Comparison of ENCODE assay signal across 14 cellular contexts in genomic region chr9:136854842-136855460, GRCh38. TPM values are rescaled to one million over a fixed set of nuclear protein-coding genes. Genes with fewer than 3 reads are reported as not detected.
DNase-seq lines count a peak whose midpoint lies in the region; ATAC-seq, FAIRE-seq and TF ChIP-seq lines count a peak whose summit lies in the region.
"Had no signal": no experiment of that assay in that cellular context is flagged by ENCODE, and none has a peak within 500 bp of the region (broad histone marks: within the 10 kb centered on the region; RNA-seq: fewer than 3 reads in every experiment).

No MANE protein-coding gene starts in this region.

- no peak overlapping the region for H3K4me3 Mint-ChIP-seq in WTC11
- no peak overlapping the region for H3K4me3 Mint-ChIP-seq in stimulated activated naive B cell treated with anti-CD40 and anti-IgM and Interleukin-4, amounts not matched to agents 10 μg/mL and 1 μg/mL and 100 μg/mL, for 72 hours
- H3K4me3 Mint-ChIP-seq: H9 had no signal

- no peaks in the 10 kb centered on the region for H3K9me3 ChIP-seq in left ventricle myocardium inferior (replicated peaks)
- H3K9me3 ChIP-seq in HepG2 (ENCODE audit: low read length): no peaks in the 10 kb centered on the region
- H3K9me3 ChIP-seq: SJCRH30 had no signal

- CTCF ChIA-PET in WTC11 (lab: Charles Lee) (interaction anchor here (1.4 to 3.0 kb wide), 3 partner anchors 11 to 174 kb away, joined by 5 to 13 read pairs (median 6); partner anchors contain the start of gene AJM1), HepG2 (lab: Yijun Ruan, JAX; ENCODE audit: low intra/inter-chr PET ratio, low total read pairs) (no interaction called here)

- peaks cover 9% of the 10 kb centered on the region for H3K79me2 ChIP-seq in HepG2 (ENCODE audit: insufficient read depth, low read length)

- no peak for TF ChIP-seq CTCF in left ventricle myocardium inferior (IDR thresholded peaks at IDR 0.05; ENCODE audit: borderline replicate concordance)
- TF ChIP-seq CTCF in WTC11 (IDR thresholded peaks at IDR 0.05): no peak
- TF ChIP-seq CTCF in HepG2 (CRISPR knock-in tag; IDR thresholded peaks at IDR 0.05): no peak

- DNase-seq in left ventricle myocardium inferior (peak; percentile 13), Right ventricle myocardium inferior (ENCODE audit: missing footprints) (no peak), WTC11 (ENCODE audit: low spot score) (peak; percentile 8), HepG2 (ENCODE audit: low spot score) (no peak), NCI-H345 (lab: John Stamatoyannopoulos, UW) (no peak)
- DNase-seq in stimulated activated naive B cell treated with anti-CD40 and anti-IgM and Interleukin-4, amounts not matched to agents 10 μg/mL and 1 μg/mL and 100 μg/mL, for 72 hours: no peak
- DNase-seq in stimulated activated CD4-positive, alpha-beta T cell treated with anti-CD3 and anti-CD28 coated beads, Interleukin-15, amount 100 ng/mL, for 24 hours: no peak
- DNase-seq: C1 segment of cervical spinal cord, H9, IMR-90, NCI-H1930, NCI-H524, SJCRH30 had no signal

- H3K4me3 ChIP-seq in left ventricle myocardium inferior (no peak overlapping the region), HepG2 (replicated peaks in 1 of 3; ENCODE audit: insufficient read depth in 1 of 3, low read depth in 2 of 3, low read length in 3 of 3) (no peak overlapping the region)
- H3K4me3 ChIP-seq: SJCRH30 had no signal

- no peak for ATAC-seq in Right ventricle myocardium inferior
- no peak for ATAC-seq in WTC11
- ATAC-seq in HepG2: no peak
- no peak for ATAC-seq in stimulated activated naive B cell treated with anti-CD40 and anti-IgM and Interleukin-4, amounts not matched to agents 10 μg/mL and 1 μg/mL and 100 μg/mL, for 72 hours (replicated peaks)
- no peak for ATAC-seq in GM18867 (IDR thresholded peaks at IDR 0.05; ENCODE audit: unreplicated experiment)

- 100% methylated on average over 1 of the region's 23 CpGs for WGBS in HepG2 (ENCODE audit: low lambda C conversion rate)

- POLR2A ChIA-PET in WTC11 (lab: Charles Lee): no interaction called here
- POLR2A ChIA-PET in HepG2 (lab: Yijun Ruan, JAX): interaction anchor here (1.3 to 1.8 kb wide), 2 partner anchors 27 to 93 kb away, joined by 3 to 5 read pairs; no protein-coding TSS in a partner anchor

- no peak for TF ChIP-seq RAD21 in HepG2 (CRISPR knock-in tag; IDR thresholded peaks at IDR 0.05)

- H4K20me1 ChIP-seq in HepG2 (ENCODE audit: insufficient read depth, low read length): peaks cover 5% of the 10 kb centered on the region; the same call in 1 of the 2 replicates

- no TSS peak for BruUV-seq in HepG2 (replicated peaks; lab: Mats Ljungman, UMichigan)

- H3K27me3 ChIP-seq in left ventricle myocardium inferior (ENCODE audit: low read depth) (no peaks in the 10 kb centered on the region), HepG2 (ENCODE audit: control insufficient read depth in 1 of 2, insufficient read depth in 2 of 2, low read length in 2 of 2) (no peaks in the 10 kb centered on the region)
- H3K27me3 ChIP-seq: SJCRH30 had no signal

- H3K27me3 Mint-ChIP-seq in WTC11 (ENCODE audit: low read depth): no peaks in the 10 kb centered on the region
- no peaks in the 10 kb centered on the region for H3K27me3 Mint-ChIP-seq in stimulated activated naive B cell treated with anti-CD40 and anti-IgM and Interleukin-4, amounts not matched to agents 10 μg/mL and 1 μg/mL and 100 μg/mL, for 72 hours

- no peaks in the 10 kb centered on the region for H3K9me3 Mint-ChIP-seq in WTC11
- H3K9me3 Mint-ChIP-seq in stimulated activated naive B cell treated with anti-CD40 and anti-IgM and Interleukin-4, amounts not matched to agents 10 μg/mL and 1 μg/mL and 100 μg/mL, for 72 hours: no peaks in the 10 kb centered on the region
- H3K9me3 Mint-ChIP-seq: H9 had no signal

- in situ Hi-C loops in HepG2 (cut with HindIII; ENCODE audit: extremely low pct_ligation_motif_present, low pct_unique_long_range_greater_than_20kb): no loop called here

- H3K4me2 ChIP-seq in HepG2 (ENCODE audit: low read depth, low read length): no peak overlapping the region

- H3K9ac ChIP-seq in HepG2 (ENCODE audit: insufficient read depth, low read depth, low read length): no peak overlapping the region

- TF ChIP-seq POLR2A in HepG2 (IDR thresholded peaks at IDR 0.05; ENCODE audit: insufficient read depth in 1 of 2, low read depth in 2 of 2, low read length in 2 of 2): no peak

- H3K4me1 ChIP-seq in left ventricle myocardium inferior (peaks cover 49% of the 10 kb centered on the region), HepG2 (ENCODE audit: insufficient read depth, low read length) (peaks cover 44% of the 10 kb centered on the region)
- H3K4me1 ChIP-seq: SJCRH30 had no signal

- H3K4me1 Mint-ChIP-seq in WTC11: peaks cover 2% of the 10 kb centered on the region; the same call in 1 of the 2 replicates
- H3K4me1 Mint-ChIP-seq in stimulated activated naive B cell treated with anti-CD40 and anti-IgM and Interleukin-4, amounts not matched to agents 10 μg/mL and 1 μg/mL and 100 μg/mL, for 72 hours: peaks cover 4 to 9% of the 10 kb centered on the region in 2 donors

- H3K36me3 ChIP-seq in left ventricle myocardium inferior (peaks cover 19% of the 10 kb centered on the region), HepG2 (replicated peaks in 1 of 2; ENCODE audit: control insufficient read depth in 1 of 2, insufficient read depth in 2 of 2, low read length in 2 of 2) (peaks cover 13 to 17% of the 10 kb centered on the region in 2 experiments)

- peaks cover 2% of the 10 kb centered on the region; the same call in 1 of the 2 replicates for H3K36me3 Mint-ChIP-seq in WTC11
- peaks cover 11 to 17% of the 10 kb centered on the region in 2 donors for H3K36me3 Mint-ChIP-seq in stimulated activated naive B cell treated with anti-CD40 and anti-IgM and Interleukin-4, amounts not matched to agents 10 μg/mL and 1 μg/mL and 100 μg/mL, for 72 hours

- H3K27ac Mint-ChIP-seq in WTC11: no peak overlapping the region
- H3K27ac Mint-ChIP-seq in stimulated activated naive B cell treated with anti-CD40 and anti-IgM and Interleukin-4, amounts not matched to agents 10 μg/mL and 1 μg/mL and 100 μg/mL, for 72 hours: peak overlapping the region; percentile 82

- H3K27ac ChIP-seq in left ventricle myocardium inferior (replicated peaks): no peak overlapping the region
- H3K27ac ChIP-seq in HepG2 (ENCODE audit: extremely low read length, insufficient read depth, low read length): no peak overlapping the region
- H3K27ac ChIP-seq: SJCRH30 had no signal

- intact Hi-C loops in left ventricle myocardium inferior (cut with micrococcal nuclease): no loop called here
- intact Hi-C loops in Right ventricle myocardium inferior (cut with DNase I): no loop called here
- intact Hi-C loops in HepG2 (cut with micrococcal nuclease; ENCODE audit: unreplicated experiment): no loop called here

- H2AFZ ChIP-seq in HepG2 (ENCODE audit: low read length): no peak overlapping the region

- FAIRE-seq in HepG2 (lab: Jason Lieb, UNC): no peak

- TF ChIP-seq EP300 in HepG2 (IDR thresholded peaks at IDR 0.05; ENCODE audit: low read depth in 2 of 2, low read length in 2 of 2): no peak
- TF ChIP-seq EP300 in HepG2 (CRISPR knock-in tag; IDR thresholded peaks at IDR 0.05; ENCODE audit: borderline replicate concordance): no peak

RNA-seq across cellular contexts. Expression of gene MAMDC4, which starts 2.8 kb away (rescaled TPM):
- total RNA-seq in left ventricle myocardium inferior (13.4 TPM), Right ventricle myocardium inferior (12.8 TPM), WTC11 (2021) (6.7 to 12.1 TPM (median 10.9 TPM) in 3 replicates), HepG2 (2016; rRNA removed; fragmentation: Illumina TruSeq; extraction: Trizol) (1.2 and 6.0 TPM in 2 replicates)
- 1.7 and 2.2 TPM in 2 replicates for total RNA-seq in HepG2 (2016; cell fraction: cytosol; rRNA removed; fragmentation: Illumina TruSeq; extraction: Trizol; ENCODE audit: low read depth)
- total RNA-seq in HepG2 (2016; cell fraction: insoluble cytoplasmic fraction; rRNA removed; fragmentation: Illumina TruSeq; extraction: Trizol): 1.0 and 7.5 TPM in 2 replicates
- 0.83 and 1.1 TPM in 2 replicates for total RNA-seq in HepG2 (2016; cell fraction: membrane; rRNA removed; fragmentation: Illumina TruSeq; extraction: Trizol)
- 7.7 and 10.7 TPM in 2 replicates for total RNA-seq in HepG2 (2016; cell fraction: nucleus; rRNA removed; fragmentation: Illumina TruSeq; extraction: Trizol)
- polyA plus RNA-seq in HepG2 (2011; rRNA removed): 6.8 and 7.9 TPM in 2 replicates
- 1.2 and 2.6 TPM in 2 replicates for polyA plus RNA-seq in HepG2 (2011; cell fraction: cytosol; rRNA removed)
- polyA plus RNA-seq in HepG2 (2011; cell fraction: nucleus; rRNA removed): 170 and 232 TPM in 2 replicates
- 6.5 and 6.7 TPM in 2 replicates for polyA plus RNA-seq in HepG2 (2012)
- 0.48 and 0.49 TPM in 2 replicates for polyA plus RNA-seq in HepG2 (2016; cell fraction: cytosol; fragmentation: Illumina TruSeq; extraction: Trizol; ENCODE audit: low read depth)
- polyA plus RNA-seq in HepG2 (2016; cell fraction: insoluble cytoplasmic fraction; fragmentation: Illumina TruSeq; extraction: Trizol; ENCODE audit: low read depth): 1.2 and 1.3 TPM in 2 replicates
- 0.57 and 0.68 TPM in 2 replicates for polyA plus RNA-seq in HepG2 (2016; cell fraction: membrane; fragmentation: Illumina TruSeq; extraction: Trizol; ENCODE audit: low read depth)
- 32.1 and 33.9 TPM in 2 replicates for polyA plus RNA-seq in HepG2 (2016; cell fraction: nucleus; fragmentation: Illumina TruSeq; extraction: Trizol; ENCODE audit: insufficient read depth, low read depth)
- polyA minus RNA-seq in HepG2 (2011; rRNA and poly(A)+ RNA removed; ENCODE audit: low replicate concordance): 0.96 and 2.4 TPM in 2 replicates
- polyA minus RNA-seq in HepG2 (2011; cell fraction: cytosol; rRNA and poly(A)+ RNA removed): 0.69 and 1.2 TPM in 2 replicates
- polyA minus RNA-seq in HepG2 (2011; cell fraction: nucleus; rRNA and poly(A)+ RNA removed): 8.8 and 10.9 TPM in 2 replicates

RNA-seq across cellular contexts. Expression of gene PHPT1, which starts 5.7 kb away (rescaled TPM):
- total RNA-seq in left ventricle myocardium inferior (349 TPM), Right ventricle myocardium inferior (358 TPM), WTC11 (2021) (138 to 176 TPM (median 173 TPM) in 3 replicates), HepG2 (2016; rRNA removed; fragmentation: Illumina TruSeq; extraction: Trizol) (155 and 192 TPM in 2 replicates)
- total RNA-seq in HepG2 (2016; cell fraction: cytosol; rRNA removed; fragmentation: Illumina TruSeq; extraction: Trizol; ENCODE audit: low read depth): 102 and 115 TPM in 2 replicates
- total RNA-seq in HepG2 (2016; cell fraction: insoluble cytoplasmic fraction; rRNA removed; fragmentation: Illumina TruSeq; extraction: Trizol): 166 and 201 TPM in 2 replicates
- 119 and 147 TPM in 2 replicates for total RNA-seq in HepG2 (2016; cell fraction: membrane; rRNA removed; fragmentation: Illumina TruSeq; extraction: Trizol)
- 76.8 and 86.8 TPM in 2 replicates for total RNA-seq in HepG2 (2016; cell fraction: nucleus; rRNA removed; fragmentation: Illumina TruSeq; extraction: Trizol)
- polyA plus RNA-seq in HepG2 (2011; rRNA removed): 184 and 189 TPM in 2 replicates
- polyA plus RNA-seq in HepG2 (2011; cell fraction: cytosol; rRNA removed): 184 and 289 TPM in 2 replicates
- 352 and 483 TPM in 2 replicates for polyA plus RNA-seq in HepG2 (2011; cell fraction: nucleus; rRNA removed)
- polyA plus RNA-seq in HepG2 (2012): 109 and 121 TPM in 2 replicates
- polyA plus RNA-seq in HepG2 (2016; cell fraction: cytosol; fragmentation: Illumina TruSeq; extraction: Trizol; ENCODE audit: low read depth): 97.4 and 122 TPM in 2 replicates
- 136 and 146 TPM in 2 replicates for polyA plus RNA-seq in HepG2 (2016; cell fraction: insoluble cytoplasmic fraction; fragmentation: Illumina TruSeq; extraction: Trizol; ENCODE audit: low read depth)
- 95.2 and 109 TPM in 2 replicates for polyA plus RNA-seq in HepG2 (2016; cell fraction: membrane; fragmentation: Illumina TruSeq; extraction: Trizol; ENCODE audit: low read depth)
- 167 and 176 TPM in 2 replicates for polyA plus RNA-seq in HepG2 (2016; cell fraction: nucleus; fragmentation: Illumina TruSeq; extraction: Trizol; ENCODE audit: insufficient read depth, low read depth)
- 32.0 and 34.3 TPM in 2 replicates for polyA minus RNA-seq in HepG2 (2011; rRNA and poly(A)+ RNA removed; ENCODE audit: low replicate concordance)
- polyA minus RNA-seq in HepG2 (2011; cell fraction: cytosol; rRNA and poly(A)+ RNA removed): 21.5 and 26.7 TPM in 2 replicates
- polyA minus RNA-seq in HepG2 (2011; cell fraction: nucleus; rRNA and poly(A)+ RNA removed): 33.4 and 39.9 TPM in 2 replicates

RNA-seq across cellular contexts. Expression of gene EDF1, which starts 11.2 kb away (rescaled TPM):
- total RNA-seq in left ventricle myocardium inferior: 318 TPM
- 358 TPM for total RNA-seq in Right ventricle myocardium inferior
- 312 to 334 TPM (median 328 TPM) in 3 replicates for total RNA-seq in WTC11 (2021)
- total RNA-seq in HepG2 (2016; rRNA removed; fragmentation: Illumina TruSeq; extraction: Trizol): 379 and 474 TPM in 2 replicates
- total RNA-seq in HepG2 (2016; cell fraction: cytosol; rRNA removed; fragmentation: Illumina TruSeq; extraction: Trizol; ENCODE audit: low read depth): 152 and 180 TPM in 2 replicates
- 390 and 529 TPM in 2 replicates for total RNA-seq in HepG2 (2016; cell fraction: insoluble cytoplasmic fraction; rRNA removed; fragmentation: Illumina TruSeq; extraction: Trizol)
- total RNA-seq in HepG2 (2016; cell fraction: membrane; rRNA removed; fragmentation: Illumina TruSeq; extraction: Trizol): 186 and 193 TPM in 2 replicates
- total RNA-seq in HepG2 (2016; cell fraction: nucleus; rRNA removed; fragmentation: Illumina TruSeq; extraction: Trizol): 157 and 160 TPM in 2 replicates
- polyA plus RNA-seq in HepG2 (2011; rRNA removed): 235 and 269 TPM in 2 replicates
- 392 and 430 TPM in 2 replicates for polyA plus RNA-seq in HepG2 (2011; cell fraction: cytosol; rRNA removed)
- polyA plus RNA-seq in HepG2 (2011; cell fraction: nucleus; rRNA removed): 129 and 177 TPM in 2 replicates
- polyA plus RNA-seq in HepG2 (2012): 257 and 326 TPM in 2 replicates
- polyA plus RNA-seq in HepG2 (2016; cell fraction: cytosol; fragmentation: Illumina TruSeq; extraction: Trizol; ENCODE audit: low read depth): 191 and 202 TPM in 2 replicates
- 553 and 620 TPM in 2 replicates for polyA plus RNA-seq in HepG2 (2016; cell fraction: insoluble cytoplasmic fraction; fragmentation: Illumina TruSeq; extraction: Trizol; ENCODE audit: low read depth)
- polyA plus RNA-seq in HepG2 (2016; cell fraction: membrane; fragmentation: Illumina TruSeq; extraction: Trizol; ENCODE audit: low read depth): 198 and 200 TPM in 2 replicates
- polyA plus RNA-seq in HepG2 (2016; cell fraction: nucleus; fragmentation: Illumina TruSeq; extraction: Trizol; ENCODE audit: insufficient read depth, low read depth): 307 and 322 TPM in 2 replicates
- 34.3 and 99.7 TPM in 2 replicates for polyA minus RNA-seq in HepG2 (2011; rRNA and poly(A)+ RNA removed; ENCODE audit: low replicate concordance)
- 87.8 and 91.0 TPM in 2 replicates for polyA minus RNA-seq in HepG2 (2011; cell fraction: cytosol; rRNA and poly(A)+ RNA removed)
- 84.2 and 94.6 TPM in 2 replicates for polyA minus RNA-seq in HepG2 (2011; cell fraction: nucleus; rRNA and poly(A)+ RNA removed)

RNA-seq across cellular contexts. Expression of gene AJM1, which starts 12.7 kb away (rescaled TPM):
- 7.7 TPM for total RNA-seq in left ventricle myocardium inferior
- 8.6 TPM for total RNA-seq in Right ventricle myocardium inferior
- total RNA-seq in WTC11 (2021): 1.6 to 1.7 TPM (median 1.6 TPM) in 3 replicates
- total RNA-seq in HepG2 (2016; rRNA removed; fragmentation: Illumina TruSeq; extraction: Trizol): 0.48 and 1.1 TPM in 2 replicates
- total RNA-seq in HepG2 (2016; cell fraction: cytosol; rRNA removed; fragmentation: Illumina TruSeq; extraction: Trizol; ENCODE audit: low read depth): 0.61 and 0.71 TPM in 2 replicates
- 0.30 and 1.00 TPM in 2 replicates for total RNA-seq in HepG2 (2016; cell fraction: insoluble cytoplasmic fraction; rRNA removed; fragmentation: Illumina TruSeq; extraction: Trizol)
- total RNA-seq in HepG2 (2016; cell fraction: membrane; rRNA removed; fragmentation: Illumina TruSeq; extraction: Trizol): 0.59 and 0.90 TPM in 2 replicates
- total RNA-seq in HepG2 (2016; cell fraction: nucleus; rRNA removed; fragmentation: Illumina TruSeq; extraction: Trizol): 1.0 TPM in 2 replicates
- 1.2 and 1.4 TPM in 2 replicates for polyA plus RNA-seq in HepG2 (2011; rRNA removed)
- 0.45 and 0.97 TPM in 2 replicates for polyA plus RNA-seq in HepG2 (2011; cell fraction: cytosol; rRNA removed)
- 22.1 and 27.9 TPM in 2 replicates for polyA plus RNA-seq in HepG2 (2011; cell fraction: nucleus; rRNA removed)
- 2.2 TPM in 2 replicates for polyA plus RNA-seq in HepG2 (2012)
- 0.40 and 0.78 TPM in 2 replicates for polyA plus RNA-seq in HepG2 (2016; cell fraction: cytosol; fragmentation: Illumina TruSeq; extraction: Trizol; ENCODE audit: low read depth)
- 0.61 and 0.74 TPM in 2 replicates for polyA plus RNA-seq in HepG2 (2016; cell fraction: insoluble cytoplasmic fraction; fragmentation: Illumina TruSeq; extraction: Trizol; ENCODE audit: low read depth)
- polyA plus RNA-seq in HepG2 (2016; cell fraction: membrane; fragmentation: Illumina TruSeq; extraction: Trizol; ENCODE audit: low read depth): 0.52 and 0.76 TPM in 2 replicates
- 4.1 and 4.6 TPM in 2 replicates for polyA plus RNA-seq in HepG2 (2016; cell fraction: nucleus; fragmentation: Illumina TruSeq; extraction: Trizol; ENCODE audit: insufficient read depth, low read depth)
- polyA minus RNA-seq in HepG2 (2011; rRNA and poly(A)+ RNA removed; ENCODE audit: low replicate concordance): 0.77 and 1.1 TPM in 2 replicates
- polyA minus RNA-seq in HepG2 (2011; cell fraction: cytosol; rRNA and poly(A)+ RNA removed): 1.5 and 1.8 TPM in 2 replicates
- polyA minus RNA-seq in HepG2 (2011; cell fraction: nucleus; rRNA and poly(A)+ RNA removed): 3.0 and 3.3 TPM in 2 replicates

RNA-seq across cellular contexts. Expression of gene TRAF2, which starts 31.4 kb away (rescaled TPM):
- 10.0 TPM for total RNA-seq in left ventricle myocardium inferior
- total RNA-seq in Right ventricle myocardium inferior: 12.6 TPM
- total RNA-seq in WTC11 (2021): 55.0 to 62.5 TPM (median 61.3 TPM) in 3 replicates
- total RNA-seq in HepG2 (2016; rRNA removed; fragmentation: Illumina TruSeq; extraction: Trizol): 13.4 and 13.6 TPM in 2 replicates
- total RNA-seq in HepG2 (2016; cell fraction: cytosol; rRNA removed; fragmentation: Illumina TruSeq; extraction: Trizol; ENCODE audit: low read depth): 2.6 and 2.9 TPM in 2 replicates
- total RNA-seq in HepG2 (2016; cell fraction: insoluble cytoplasmic fraction; rRNA removed; fragmentation: Illumina TruSeq; extraction: Trizol): 12.1 and 13.9 TPM in 2 replicates
- 4.8 and 6.0 TPM in 2 replicates for total RNA-seq in HepG2 (2016; cell fraction: membrane; rRNA removed; fragmentation: Illumina TruSeq; extraction: Trizol)
- 10.7 and 13.3 TPM in 2 replicates for total RNA-seq in HepG2 (2016; cell fraction: nucleus; rRNA removed; fragmentation: Illumina TruSeq; extraction: Trizol)
- polyA plus RNA-seq in HepG2 (2011; rRNA removed): 12.4 and 15.5 TPM in 2 replicates
- 8.6 and 12.5 TPM in 2 replicates for polyA plus RNA-seq in HepG2 (2011; cell fraction: cytosol; rRNA removed)
- 30.8 and 35.5 TPM in 2 replicates for polyA plus RNA-seq in HepG2 (2011; cell fraction: nucleus; rRNA removed)
- 7.0 and 8.7 TPM in 2 replicates for polyA plus RNA-seq in HepG2 (2012)
- 1.7 and 2.3 TPM in 2 replicates for polyA plus RNA-seq in HepG2 (2016; cell fraction: cytosol; fragmentation: Illumina TruSeq; extraction: Trizol; ENCODE audit: low read depth)
- polyA plus RNA-seq in HepG2 (2016; cell fraction: insoluble cytoplasmic fraction; fragmentation: Illumina TruSeq; extraction: Trizol; ENCODE audit: low read depth): 11.2 and 13.9 TPM in 2 replicates
- 3.5 and 4.0 TPM in 2 replicates for polyA plus RNA-seq in HepG2 (2016; cell fraction: membrane; fragmentation: Illumina TruSeq; extraction: Trizol; ENCODE audit: low read depth)
- polyA plus RNA-seq in HepG2 (2016; cell fraction: nucleus; fragmentation: Illumina TruSeq; extraction: Trizol; ENCODE audit: insufficient read depth, low read depth): 24.7 and 26.6 TPM in 2 replicates
- polyA minus RNA-seq in HepG2 (2011; rRNA and poly(A)+ RNA removed; ENCODE audit: low replicate concordance): 25.6 and 44.8 TPM in 2 replicates
- 10.1 and 12.2 TPM in 2 replicates for polyA minus RNA-seq in HepG2 (2011; cell fraction: cytosol; rRNA and poly(A)+ RNA removed)
- polyA minus RNA-seq in HepG2 (2011; cell fraction: nucleus; rRNA and poly(A)+ RNA removed): 13.0 and 15.2 TPM in 2 replicates

Comparison
In these comparisons a context has a peak if more than half of its experiments do, and no peak if none do; other contexts are left out.
1. DNase-seq: peak in left ventricle myocardium inferior (single experiment) and WTC11 (single experiment); none in Right ventricle myocardium inferior (single experiment), HepG2 (single experiment), stimulated activated naive B cell treated with anti-CD40 and anti-IgM and Interleukin-4, amounts not matched to agents 10 μg/mL and 1 μg/mL and 100 μg/mL, for 72 hours (single experiment), stimulated activated CD4-positive, alpha-beta T cell treated with anti-CD3 and anti-CD28 coated beads, Interleukin-15, amount 100 ng/mL, for 24 hours (single experiment) and NCI-H345 (single experiment).